ENCODE assay signal across 12 cellular contexts in genomic region chr16:20705972-20706371, GRCh38. TPM values are rescaled to one million over a fixed set of nuclear protein-coding genes. Genes with fewer than 3 reads are reported as not detected.
DNase-seq lines count a peak whose midpoint lies in the region; ATAC-seq, FAIRE-seq and TF ChIP-seq lines count a peak whose summit lies in the region.
"Not testable (repeated sequence)": the region's sequence is repeated elsewhere in the genome, so short reads cannot be mapped to it uniquely, and the experiment has no call there.
"Had no signal": no experiment of that assay in that cellular context is flagged by ENCODE, and none has a peak within 500 bp of the region (broad histone marks: within the 10 kb centered on the region; RNA-seq: fewer than 3 reads in every experiment).

No MANE protein-coding gene starts in this region.

- not testable (repeated sequence) for H3K4me2 ChIP-seq in HepG2 (ENCODE audit: low read depth, low read length)

- H3K27me3 ChIP-seq in HepG2 (ENCODE audit: control insufficient read depth in 1 of 2, insufficient read depth in 2 of 2, low read length in 2 of 2); prostate gland (replicated peaks; ENCODE audit: insufficient read depth); vagina: not testable (repeated sequence)

- WGBS in HepG2 (ENCODE audit: low lambda C conversion rate), result 93% methylated on average over 1 of the region's 1 CpG
- WGBS in prostate gland, result 89% methylated on average over 1 of the region's 1 CpG

- H3K36me3 ChIP-seq in HepG2 (replicated peaks in 1 of 2; ENCODE audit: control insufficient read depth in 1 of 2, insufficient read depth in 2 of 2, low read length in 2 of 2); prostate gland; vagina: not testable (repeated sequence)

- not testable (repeated sequence) for H3K79me2 ChIP-seq in HepG2 (ENCODE audit: insufficient read depth, low read length)

- H3K4me3 ChIP-seq in HepG2 (replicated peaks in 1 of 3; ENCODE audit: insufficient read depth in 1 of 3, low read depth in 2 of 3, low read length in 3 of 3); prostate gland; vagina: not testable (repeated sequence)

- not testable (repeated sequence) for H3K9me3 ChIP-seq in HepG2 (ENCODE audit: low read length); prostate gland; vagina

- ATAC-seq in HepG2, result not testable (repeated sequence)

- POLR2A ChIA-PET in HepG2 (lab: Yijun Ruan, JAX), result not testable (repeated sequence)

- not testable (repeated sequence) for H3K9ac ChIP-seq in HepG2 (ENCODE audit: insufficient read depth, low read depth, low read length)

- H2AFZ ChIP-seq in HepG2 (ENCODE audit: low read length), result not testable (repeated sequence)

- H3K27ac ChIP-seq in VCaP (peak overlapping the region; percentile 79), prostate gland (peak overlapping the region; percentile 84 to 88), vagina (peak overlapping the region; percentile 39)
- H3K27ac ChIP-seq in HepG2 (ENCODE audit: extremely low read length, insufficient read depth, low read length), result not testable (repeated sequence)

- TF ChIP-seq POLR2A in HepG2 (IDR thresholded peaks at IDR 0.05; ENCODE audit: insufficient read depth in 1 of 2, low read depth in 2 of 2, low read length in 2 of 2); prostate gland (IDR thresholded peaks at IDR 0.05); vagina (IDR thresholded peaks at IDR 0.05): not testable (repeated sequence)

- intact Hi-C loops in HepG2 (cut with micrococcal nuclease; ENCODE audit: unreplicated experiment); prostate gland (cut with DNase I); vagina (cut with DNase I): not testable (repeated sequence)

- not testable (repeated sequence) for TF ChIP-seq RAD21 in HepG2 (CRISPR knock-in tag; IDR thresholded peaks at IDR 0.05)

- not testable (repeated sequence) for TF ChIP-seq EP300 in HepG2 (IDR thresholded peaks at IDR 0.05; ENCODE audit: low read depth in 2 of 2, low read length in 2 of 2); HepG2 (CRISPR knock-in tag; IDR thresholded peaks at IDR 0.05; ENCODE audit: borderline replicate concordance)

- H4K20me1 ChIP-seq in HepG2 (ENCODE audit: insufficient read depth, low read length), result not testable (repeated sequence)

- in situ Hi-C loops in HepG2 (cut with HindIII; ENCODE audit: extremely low pct_ligation_motif_present, low pct_unique_long_range_greater_than_20kb), result not testable (repeated sequence)

- CTCF ChIA-PET in HepG2 (lab: Yijun Ruan, JAX; ENCODE audit: low intra/inter-chr PET ratio, low total read pairs), result not testable (repeated sequence)

- not testable (repeated sequence) for TF ChIP-seq CTCF in VCaP (conservative IDR thresholded peaks at IDR 0.05); HepG2 (CRISPR knock-in tag; IDR thresholded peaks at IDR 0.05); prostate gland (IDR thresholded peaks at IDR 0.05); vagina (IDR thresholded peaks at IDR 0.05)

- not testable (repeated sequence) for H3K4me1 ChIP-seq in HepG2 (ENCODE audit: insufficient read depth, low read length); prostate gland (replicated peaks)
- H3K4me1 ChIP-seq in vagina, result peaks cover 13% of the 10 kb centered on the region

- not testable (repeated sequence) for DNase-seq in HepG2 (ENCODE audit: low spot score); prostate gland (ENCODE audit: low spot score); vagina (ENCODE audit: extremely low spot score in 2 of 2)

- TSS peak; percentile 6 for BruUV-seq in HepG2 (replicated peaks; lab: Mats Ljungman, UMichigan)

- peak; percentile 14 for FAIRE-seq in A204.1 (lab: Jason Lieb, UNC)
- peak; percentile 78 for FAIRE-seq in islet of Langerhans (lab: Jason Lieb, UNC)
- not testable (repeated sequence) for FAIRE-seq in HepG2 (lab: Jason Lieb, UNC)

RNA-seq across cellular contexts. Expression of gene ACSM1, which starts 8.5 kb away (rescaled TPM):
- 0.71 and 1.1 TPM in 2 replicates for total RNA-seq in HepG2 (2016; rRNA removed; fragmentation: Illumina TruSeq; extraction: Trizol)
- total RNA-seq in HepG2 (2016; cell fraction: cytosol; rRNA removed; fragmentation: Illumina TruSeq; extraction: Trizol; ENCODE audit: low read depth), result 0.26 and 0.91 TPM in 2 replicates
- total RNA-seq in HepG2 (2016; cell fraction: insoluble cytoplasmic fraction; rRNA removed; fragmentation: Illumina TruSeq; extraction: Trizol), result 0.80 and 0.82 TPM in 2 replicates
- 0.69 and 0.80 TPM in 2 replicates for total RNA-seq in HepG2 (2016; cell fraction: membrane; rRNA removed; fragmentation: Illumina TruSeq; extraction: Trizol)
- 1.1 and 1.6 TPM in 2 replicates for total RNA-seq in HepG2 (2016; cell fraction: nucleus; rRNA removed; fragmentation: Illumina TruSeq; extraction: Trizol)
- polyA plus RNA-seq in HepG2 (2011; rRNA removed), result 0.73 and 0.77 TPM in 2 replicates
- polyA plus RNA-seq in HepG2 (2011; cell fraction: cytosol; rRNA removed), result 0.44 and 0.97 TPM in 2 replicates
- polyA plus RNA-seq in HepG2 (2011; cell fraction: nucleus; rRNA removed), result 0.40 and 1.1 TPM in 2 replicates
- polyA plus RNA-seq in HepG2 (2012), result 0.68 and 0.71 TPM in 2 replicates
- 0.17 and 0.42 TPM in 2 replicates for polyA plus RNA-seq in HepG2 (2016; cell fraction: cytosol; fragmentation: Illumina TruSeq; extraction: Trizol; ENCODE audit: low read depth)
- polyA plus RNA-seq in HepG2 (2016; cell fraction: insoluble cytoplasmic fraction; fragmentation: Illumina TruSeq; extraction: Trizol; ENCODE audit: low read depth), result 0.75 and 0.91 TPM in 2 replicates
- 0.35 and 0.45 TPM in 2 replicates for polyA plus RNA-seq in HepG2 (2016; cell fraction: membrane; fragmentation: Illumina TruSeq; extraction: Trizol; ENCODE audit: low read depth)
- 0.93 and 1.4 TPM in 2 replicates for polyA plus RNA-seq in HepG2 (2016; cell fraction: nucleus; fragmentation: Illumina TruSeq; extraction: Trizol; ENCODE audit: insufficient read depth, low read depth)
- 0.84 TPM in 1 of 2 replicates, not detected in the other for polyA minus RNA-seq in HepG2 (2011; rRNA and poly(A)+ RNA removed; ENCODE audit: low replicate concordance)
- 0.30 TPM in 1 of 2 replicates, not detected in the other for polyA minus RNA-seq in HepG2 (2011; cell fraction: cytosol; rRNA and poly(A)+ RNA removed)
- 0.77 and 0.87 TPM in 2 replicates for polyA minus RNA-seq in HepG2 (2011; cell fraction: nucleus; rRNA and poly(A)+ RNA removed)
- total RNA-seq in prostate gland, result 10 to 100 TPM in 1 of 2 donors, 1 to 10 TPM in 1; 7.7 to 24.6 TPM
- total RNA-seq in vagina, result 0.98 TPM
- total RNA-seq: A172; A673; CD4-positive, CD25-positive, alpha-beta regulatory T cell; Daoy; G401 had no signal
- polyA plus RNA-seq: AG04450 had no signal

RNA-seq across cellular contexts. Expression of gene THUMPD1, which starts 35.6 kb away (rescaled TPM):
- 69.1 and 102 TPM in 2 replicates for total RNA-seq in HepG2 (2016; rRNA removed; fragmentation: Illumina TruSeq; extraction: Trizol)
- total RNA-seq in HepG2 (2016; cell fraction: cytosol; rRNA removed; fragmentation: Illumina TruSeq; extraction: Trizol; ENCODE audit: low read depth), result 4.6 and 6.7 TPM in 2 replicates
- total RNA-seq in HepG2 (2016; cell fraction: insoluble cytoplasmic fraction; rRNA removed; fragmentation: Illumina TruSeq; extraction: Trizol), result 71.0 and 103 TPM in 2 replicates
- total RNA-seq in HepG2 (2016; cell fraction: membrane; rRNA removed; fragmentation: Illumina TruSeq; extraction: Trizol), result 19.1 and 23.2 TPM in 2 replicates
- 67.8 and 71.7 TPM in 2 replicates for total RNA-seq in HepG2 (2016; cell fraction: nucleus; rRNA removed; fragmentation: Illumina TruSeq; extraction: Trizol)
- 20.8 and 22.7 TPM in 2 replicates for polyA plus RNA-seq in HepG2 (2011; rRNA removed)
- 23.4 and 44.4 TPM in 2 replicates for polyA plus RNA-seq in HepG2 (2011; cell fraction: cytosol; rRNA removed)
- 80.0 and 102 TPM in 2 replicates for polyA plus RNA-seq in HepG2 (2011; cell fraction: nucleus; rRNA removed)
- polyA plus RNA-seq in HepG2 (2012), result 29.3 and 38.3 TPM in 2 replicates
- polyA plus RNA-seq in HepG2 (2016; cell fraction: cytosol; fragmentation: Illumina TruSeq; extraction: Trizol; ENCODE audit: low read depth), result 1.6 and 2.0 TPM in 2 replicates
- polyA plus RNA-seq in HepG2 (2016; cell fraction: insoluble cytoplasmic fraction; fragmentation: Illumina TruSeq; extraction: Trizol; ENCODE audit: low read depth), result 67.9 and 69.4 TPM in 2 replicates
- polyA plus RNA-seq in HepG2 (2016; cell fraction: membrane; fragmentation: Illumina TruSeq; extraction: Trizol; ENCODE audit: low read depth), result 6.6 and 7.6 TPM in 2 replicates
- polyA plus RNA-seq in HepG2 (2016; cell fraction: nucleus; fragmentation: Illumina TruSeq; extraction: Trizol; ENCODE audit: insufficient read depth, low read depth), result 48.7 and 49.4 TPM in 2 replicates
- polyA minus RNA-seq in HepG2 (2011; rRNA and poly(A)+ RNA removed; ENCODE audit: low replicate concordance), result 22.2 and 83.8 TPM in 2 replicates
- polyA minus RNA-seq in HepG2 (2011; cell fraction: cytosol; rRNA and poly(A)+ RNA removed), result 34.7 and 43.5 TPM in 2 replicates
- 128 and 146 TPM in 2 replicates for polyA minus RNA-seq in HepG2 (2011; cell fraction: nucleus; rRNA and poly(A)+ RNA removed)
- total RNA-seq in prostate gland, result 100 to 1,000 TPM; 107 to 167 TPM
- 60.9 TPM for total RNA-seq in vagina

RNA-seq across cellular contexts. Expression of gene ACSM3, which starts 57.8 kb away (rescaled TPM):
- total RNA-seq in HepG2 (2016; rRNA removed; fragmentation: Illumina TruSeq; extraction: Trizol) (108 and 125 TPM in 2 replicates), prostate gland (10 to 100 TPM; 65.9 to 99.6 TPM), vagina (70.2 TPM)
- total RNA-seq in HepG2 (2016; cell fraction: cytosol; rRNA removed; fragmentation: Illumina TruSeq; extraction: Trizol; ENCODE audit: low read depth), result 16.9 and 17.5 TPM in 2 replicates
- 103 and 128 TPM in 2 replicates for total RNA-seq in HepG2 (2016; cell fraction: insoluble cytoplasmic fraction; rRNA removed; fragmentation: Illumina TruSeq; extraction: Trizol)
- total RNA-seq in HepG2 (2016; cell fraction: membrane; rRNA removed; fragmentation: Illumina TruSeq; extraction: Trizol), result 55.2 and 56.2 TPM in 2 replicates
- 194 and 207 TPM in 2 replicates for total RNA-seq in HepG2 (2016; cell fraction: nucleus; rRNA removed; fragmentation: Illumina TruSeq; extraction: Trizol)
- 74.0 and 84.3 TPM in 2 replicates for polyA plus RNA-seq in HepG2 (2011; rRNA removed)
- polyA plus RNA-seq in HepG2 (2011; cell fraction: cytosol; rRNA removed), result 50.4 and 63.7 TPM in 2 replicates
- 123 and 153 TPM in 2 replicates for polyA plus RNA-seq in HepG2 (2011; cell fraction: nucleus; rRNA removed)
- polyA plus RNA-seq in HepG2 (2012), result 99.7 and 110 TPM in 2 replicates
- 14.1 and 15.2 TPM in 2 replicates for polyA plus RNA-seq in HepG2 (2016; cell fraction: cytosol; fragmentation: Illumina TruSeq; extraction: Trizol; ENCODE audit: low read depth)
- polyA plus RNA-seq in HepG2 (2016; cell fraction: insoluble cytoplasmic fraction; fragmentation: Illumina TruSeq; extraction: Trizol; ENCODE audit: low read depth), result 156 and 162 TPM in 2 replicates
- polyA plus RNA-seq in HepG2 (2016; cell fraction: membrane; fragmentation: Illumina TruSeq; extraction: Trizol; ENCODE audit: low read depth), result 43.7 and 47.6 TPM in 2 replicates
- 215 and 247 TPM in 2 replicates for polyA plus RNA-seq in HepG2 (2016; cell fraction: nucleus; fragmentation: Illumina TruSeq; extraction: Trizol; ENCODE audit: insufficient read depth, low read depth)
- 0.82 and 141 TPM in 2 replicates for polyA minus RNA-seq in HepG2 (2011; rRNA and poly(A)+ RNA removed; ENCODE audit: low replicate concordance)
- polyA minus RNA-seq in HepG2 (2011; cell fraction: cytosol; rRNA and poly(A)+ RNA removed), result 18.3 and 32.4 TPM in 2 replicates
- 204 and 288 TPM in 2 replicates for polyA minus RNA-seq in HepG2 (2011; cell fraction: nucleus; rRNA and poly(A)+ RNA removed)
- total RNA-seq: A673 had no signal
